9 cellular contexts compared by ENCODE assay signal in genomic region chr7:130458256-130458655, GRCh38.
DNase-seq lines count a peak whose midpoint lies in the region; ATAC-seq and TF ChIP-seq lines count a peak whose summit lies in the region.
"Had no signal": no experiment of that assay in that cellular context is flagged by ENCODE, and none has a peak within 500 bp of the region (broad histone marks: within the 10 kb centered on the region; RNA-seq: fewer than 3 reads in every experiment).

No MANE protein-coding gene starts in this region.

- TF ChIP-seq POLR2A in NB4 (IDR thresholded peaks at IDR 0.05; ENCODE audit: extremely low read depth, insufficient read length): no peak

- peak; percentile 61 for ATAC-seq in GM19351 (IDR thresholded peaks at IDR 0.05; ENCODE audit: unreplicated experiment)

- TF ChIP-seq CTCF in GM06990 (IDR thresholded peaks at IDR 0.05; ENCODE audit: insufficient read depth, low read length, poor library complexity, severe bottlenecking) (no peak), NB4 (IDR thresholded peaks at IDR 0.05; ENCODE audit: low read depth, low read length) (no peak)

- H3K27me3 ChIP-seq in GM06990 (replicated peaks; ENCODE audit: control insufficient read depth, insufficient read depth, low read length): no peaks in the 10 kb centered on the region

- no peak overlapping the region for H3K4me3 ChIP-seq in GM06990 (replicated peaks; ENCODE audit: low read depth, low read length)
- H3K4me3 ChIP-seq in NB4 (ENCODE audit: low read depth, low read length): peak overlapping the region; percentile 21

- H3K36me3 ChIP-seq in GM06990 (ENCODE audit: control insufficient read depth, insufficient read depth, low read length): no peaks in the 10 kb centered on the region

- DNase-seq in GM06990 (ENCODE audit: extremely low read depth, insufficient read length): peak; percentile 29
- peak; percentile 64 for DNase-seq in NB4 (ENCODE audit: low read depth)
- peak; percentile 48 for DNase-seq in fibroblast of peridontal ligament (ENCODE audit: extremely low read depth)
- DNase-seq in HPDE6-E6E7 (ENCODE audit: extremely low spot score): no peak
- no peak for DNase-seq in stimulated activated CD8-positive, alpha-beta memory T cell treated with anti-CD3 and anti-CD28 coated beads, Interleukin-4, amount 100 ng/mL, for 48 hours
- DNase-seq in NCI-H82 (lab: John Stamatoyannopoulos, UW): no peak
- DNase-seq: NCI-H1694; stimulated activated naive B cell treated with anti-CD40 and anti-IgM and Interleukin-4, amounts not matched to agents 10 μg/mL and 1 μg/mL and 100 μg/mL, for 72 hours had no signal

Comparison
In these comparisons a context has a peak if more than half of its experiments do, and no peak if none do; other contexts are left out.
1. DNase-seq: peak in GM06990 (single experiment), NB4 (single experiment) and fibroblast of peridontal ligament (single experiment); none in HPDE6-E6E7 (single experiment), stimulated activated CD8-positive, alpha-beta memory T cell treated with anti-CD3 and anti-CD28 coated beads, Interleukin-4, amount 100 ng/mL, for 48 hours (single experiment) and NCI-H82 (single experiment).